10 cellular contexts compared by ENCODE assay signal in genomic region chr13:28819748-28820098, GRCh38. TPM values are rescaled to one million over a fixed set of nuclear protein-coding genes. Genes with fewer than 3 reads are reported as not detected.
DNase-seq lines count a peak whose midpoint lies in the region; ATAC-seq and TF ChIP-seq lines count a peak whose summit lies in the region.
"Had no signal": no experiment of that assay in that cellular context is flagged by ENCODE, and none has a peak within 500 bp of the region (broad histone marks: within the 10 kb centered on the region; RNA-seq: fewer than 3 reads in every experiment).

No MANE protein-coding gene starts in this region.

- H3K27me3 ChIP-seq in HUES6 (ENCODE audit: control insufficient read depth, insufficient read depth, low read length) = peaks cover 74% of the 10 kb centered on the region

- H3K36me3 Mint-ChIP-seq in T-helper 2 cell treated with Interferon-gamma antibody and Interleukin-4, amounts not matched to agents 5 μg/mL and 100 μg/mL, for 36 hours (ENCODE audit: low read depth) = no peaks in the 10 kb centered on the region

- no peak overlapping the region for H3K27ac ChIP-seq in HUES6 (ENCODE audit: low read depth, low read length)
- H3K27ac ChIP-seq: C4-2B had no signal

- no peak for TF ChIP-seq CTCF in cardiac fibroblast (IDR thresholded peaks at IDR 0.05; ENCODE audit: low read depth, low read length)

- H3K27ac Mint-ChIP-seq in T-helper 2 cell treated with Interferon-gamma antibody and Interleukin-4, amounts not matched to agents 5 μg/mL and 100 μg/mL, for 36 hours = no peak overlapping the region

- peaks cover 3% of the 10 kb centered on the region for H3K9me3 Mint-ChIP-seq in T-helper 2 cell treated with Interferon-gamma antibody and Interleukin-4, amounts not matched to agents 5 μg/mL and 100 μg/mL, for 36 hours

- peak; percentile 82 for ATAC-seq in left colon

- no peaks in the 10 kb centered on the region for H3K4me1 ChIP-seq in HUES6 (ENCODE audit: control insufficient read depth, insufficient read depth, low read length)

- no peaks in the 10 kb centered on the region for H3K4me1 Mint-ChIP-seq in T-helper 2 cell treated with Interferon-gamma antibody and Interleukin-4, amounts not matched to agents 5 μg/mL and 100 μg/mL, for 36 hours (ENCODE audit: low read depth)

- H3K27me3 Mint-ChIP-seq in T-helper 2 cell treated with Interferon-gamma antibody and Interleukin-4, amounts not matched to agents 5 μg/mL and 100 μg/mL, for 36 hours (ENCODE audit: low read depth) = peaks cover 49% of the 10 kb centered on the region

- DNase-seq in NCI-H2029 (lab: John Stamatoyannopoulos, UW) = peak; percentile 10
- DNase-seq in NCI-H2029 treated with DMSO at 0.1 percent for 48 hours (lab: John Stamatoyannopoulos, UW) = no peak
- DNase-seq in T-helper 2 cell treated with Interferon-gamma antibody and Interleukin-4, amounts not matched to agents 5 μg/mL and 100 μg/mL, for 36 hours (ENCODE audit: low spot score) = peak; percentile 53
- DNase-seq in cardiac fibroblast (ENCODE audit: low read depth in 2 of 2) = peak; percentile 24 to 36
- DNase-seq in left colon = peak in 1 of 2 donors; percentile 44
- DNase-seq in stimulated activated CD8-positive, alpha-beta memory T cell treated with anti-CD3 and anti-CD28 coated beads, Interleukin-2, amount 100 ng/mL, for 48 hours (ENCODE audit: low read depth in 2 of 2) = peak; percentile 36 to 37
- DNase-seq in T1000 (lab: John Stamatoyannopoulos, UW) = no peak

- H3K36me3 ChIP-seq in HUES6 (ENCODE audit: control insufficient read depth, insufficient read depth, low read length) = no peaks in the 10 kb centered on the region

- H3K9ac ChIP-seq in HUES6 (ENCODE audit: low read length) = no peak overlapping the region

- peak overlapping the region; percentile 64 for H3K4me3 ChIP-seq in HUES6 (ENCODE audit: low read depth, low read length)
- H3K4me3 ChIP-seq in cardiac fibroblast (replicated peaks in 1 of 2; ENCODE audit: low read depth in 2 of 2, low read length in 2 of 2) = no peak overlapping the region

- peaks cover 12% of the 10 kb centered on the region for H3K9me3 ChIP-seq in HUES6 (ENCODE audit: control insufficient read depth, insufficient read depth, low read depth, low read length)

- intact Hi-C loops in left colon (cut with DNase I, micrococcal nuclease) = no loop called here

- H3K4me3 Mint-ChIP-seq in T-helper 2 cell treated with Interferon-gamma antibody and Interleukin-4, amounts not matched to agents 5 μg/mL and 100 μg/mL, for 36 hours = no peak overlapping the region

RNA-seq across cellular contexts. Expression of gene MTUS2, which starts 0.4 kb away (rescaled TPM):
- total RNA-seq in left colon = under 1 TPM; 0.15 to 0.25 TPM
- total RNA-seq: subcutaneous adipose tissue had no signal

Comparison
In these comparisons a context has a peak if more than half of its experiments do, and no peak if none do; other contexts are left out.
1. DNase-seq: peak in NCI-H2029 (single experiment), T-helper 2 cell treated with Interferon-gamma antibody and Interleukin-4, amounts not matched to agents 5 μg/mL and 100 μg/mL, for 36 hours (single experiment), cardiac fibroblast (2 of 2) and stimulated activated CD8-positive, alpha-beta memory T cell treated with anti-CD3 and anti-CD28 coated beads, Interleukin-2, amount 100 ng/mL, for 48 hours (2 of 2); none in NCI-H2029 treated with DMSO at 0.1 percent for 48 hours (single experiment) and T1000 (single experiment).